In the genomic region with DNA sequence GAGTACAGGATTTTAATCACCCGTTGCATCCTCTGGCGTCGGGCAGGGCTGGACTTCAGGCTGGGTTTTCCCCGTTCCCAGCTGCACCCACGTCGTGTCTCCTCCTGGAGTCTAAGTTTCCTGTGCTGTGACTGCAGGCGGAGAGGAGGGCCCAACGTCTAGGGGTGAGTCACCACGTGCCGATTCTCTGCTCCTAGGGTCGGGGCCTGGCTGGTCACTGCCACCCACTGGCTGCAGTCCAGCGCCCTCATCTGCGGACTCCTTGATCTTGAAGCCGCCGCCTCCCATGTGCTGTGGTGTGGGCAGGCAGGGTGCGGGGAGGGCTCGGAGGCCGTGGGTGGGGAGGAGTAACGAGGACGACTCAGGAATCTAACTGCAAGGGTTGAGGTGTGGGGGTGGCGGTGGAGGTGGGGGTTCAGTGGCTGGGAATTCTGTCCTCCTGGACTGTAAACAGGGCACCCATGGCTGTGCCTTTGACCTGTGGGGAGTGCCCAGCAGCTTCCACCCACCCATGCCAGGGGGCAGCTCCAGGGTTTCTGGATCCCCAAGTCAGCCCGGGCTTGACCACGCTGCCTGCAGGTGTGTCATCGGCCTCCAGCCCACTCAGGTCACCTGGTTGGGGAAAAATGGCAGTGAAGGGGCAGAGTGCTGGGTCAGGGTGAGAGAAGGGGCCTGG, we compare ENCODE assay signal across 1 cellular context.
A peak's percentile ranks its signal among the peaks of the same experiment; 100 is the strongest.
TF ChIP-seq lines count a peak whose summit lies in the region.

No MANE protein-coding gene starts in this region.

TF ChIP-seq in HCT116, 20 proteins besides CTCF, POLR2A, EP300 and RAD21 (continued from another document):
- TF ChIP-seq, protein P1, sequence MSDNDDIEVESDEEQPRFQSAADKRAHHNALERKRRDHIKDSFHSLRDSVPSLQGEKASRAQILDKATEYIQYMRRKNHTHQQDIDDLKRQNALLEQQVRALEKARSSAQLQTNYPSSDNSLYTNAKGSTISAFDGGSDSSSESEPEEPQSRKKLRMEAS (IDR thresholded peaks at IDR 0.05) = peak; percentile 97
- TF ChIP-seq, protein P2, sequence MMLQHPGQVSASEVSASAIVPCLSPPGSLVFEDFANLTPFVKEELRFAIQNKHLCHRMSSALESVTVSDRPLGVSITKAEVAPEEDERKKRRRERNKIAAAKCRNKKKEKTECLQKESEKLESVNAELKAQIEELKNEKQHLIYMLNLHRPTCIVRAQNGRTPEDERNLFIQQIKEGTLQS (IDR thresholded peaks at IDR 0.05) = no peak
- TF ChIP-seq SIN3A (IDR thresholded peaks at IDR 0.05; ENCODE audit: low read depth) = no peak
- 0 out of 2 replicates have a peak, but pooled peaks have one; percentile 19 for TF ChIP-seq ZFX (IDR thresholded peaks at IDR 0.05)
